In the genomic region with DNA sequence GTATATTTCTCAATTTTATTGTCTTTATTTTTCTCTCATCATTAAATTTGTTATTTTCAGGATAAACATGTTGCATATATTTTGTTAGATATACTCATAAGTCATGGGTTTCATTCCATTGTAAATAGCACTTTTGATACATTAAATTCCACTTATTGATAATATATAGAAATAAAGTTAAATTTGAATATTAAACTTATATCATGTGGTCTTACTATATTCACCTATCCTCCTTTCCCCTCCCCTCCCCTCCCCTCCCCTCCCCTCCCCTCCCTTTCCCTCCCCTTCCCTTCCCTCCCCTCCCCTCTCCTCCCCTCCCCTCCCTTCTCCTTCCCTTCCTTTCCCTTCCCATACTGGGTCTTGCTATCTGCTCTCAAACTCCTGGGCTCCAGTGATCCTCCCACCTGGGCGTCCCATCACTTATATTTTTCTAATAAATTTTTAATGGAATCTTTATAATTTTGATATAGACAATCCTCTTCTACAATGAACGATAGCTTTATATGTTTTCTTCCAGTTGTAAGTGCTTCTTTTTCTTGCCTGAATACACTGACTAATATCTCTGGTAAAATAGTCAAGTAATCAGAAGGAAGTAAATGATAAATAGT, we compare ENCODE assay signal across 27 cellular contexts.
"Had no signal": no experiment of that assay in that cellular context is flagged by ENCODE, and none has a peak within 500 bp of the region (broad histone marks: within the 10 kb centered on the region; RNA-seq: fewer than 3 reads in every experiment).

No MANE protein-coding gene starts in this region.

- H3K27me3 ChIP-seq: stomach, suprapubic skin, testis, thyroid gland, tibial artery, tibial nerve, transverse colon, upper lobe of left lung, upper lobe of right lung, uterus, vagina had no signal

- H3K9me3 ChIP-seq: stomach, suprapubic skin, testis, thoracic aorta, thyroid gland, tibial artery, tibial nerve, upper lobe of left lung, upper lobe of right lung, uterus, vagina had no signal

- ATAC-seq: stimulated activated effector memory CD8-positive, alpha-beta T cell treated with anti-CD3 and anti-CD28 coated beads, Interleukin-12 subunit alpha, Interleukin-12 subunit beta, amount 100 ng/mL, for 72 hours; stimulated activated memory B cell treated with anti-CD40 and anti-IgM and Interleukin-4, amounts not matched to agents 10 μg/mL and 1 μg/mL and 100 μg/mL, for 72 hours; stimulated activated naive B cell treated with anti-CD40 and anti-IgM and Interleukin-4, amounts not matched to agents 10 μg/mL and 1 μg/mL and 100 μg/mL, for 72 hours; stimulated activated naive CD8-positive, alpha-beta T cell treated with anti-CD3 and anti-CD28 coated beads, Interleukin-15, amount 100 ng/mL, for 72 hours; stimulated activated naive CD8-positive, alpha-beta T cell treated with anti-CD3 and anti-CD28 coated beads, Interleukin-15, Interleukin-2, amounts not matched to agents 100 U/mL and 50 U/mL, for 24 hours; upper lobe of right lung had no signal

- H3K4me1 ChIP-seq: stomach, suprapubic skin, testis, thyroid gland, tibial artery, tibial nerve, transverse colon, upper lobe of left lung, upper lobe of right lung, uterus, vagina had no signal

- H3K36me3 ChIP-seq: stomach, suprapubic skin, thoracic aorta, thyroid gland, tibial artery, tibial nerve, transverse colon, upper lobe of left lung, upper lobe of right lung, uterus, vagina had no signal

- H3K4me3 ChIP-seq: stomach, suprapubic skin, testis, thoracic aorta, thyroid gland, tibial artery, tibial nerve, transverse colon, upper lobe of left lung, upper lobe of right lung, uterus, vagina had no signal

- H3K27ac ChIP-seq: stomach, suprapubic skin, testis, thoracic aorta, thyroid gland, tibial artery, tibial nerve, transverse colon, upper lobe of left lung, upper lobe of right lung, uterus, vagina had no signal

- DNase-seq: stimulated activated CD4-positive, alpha-beta T cell treated with anti-CD3 and anti-CD28 coated beads, Interleukin-2, amount 100 ng/mL, for 48 hours; stimulated activated CD4-positive, alpha-beta T cell treated with anti-CD3 and anti-CD28 coated beads, Interleukin-4, amount 100 ng/mL, for 1 hour; stimulated activated CD4-positive, alpha-beta T cell treated with anti-CD3 and anti-CD28 coated beads, Interleukin-4, amount 100 ng/mL, for 24 hours; stimulated activated CD4-positive, alpha-beta T cell treated with anti-CD3 and anti-CD28 coated beads, Interleukin-4, amount 100 ng/mL, for 4 hours; stimulated activated CD8-positive, alpha-beta memory T cell treated with anti-CD3 and anti-CD28 coated beads, Interleukin-4, amount 100 ng/mL, for 48 hours; stimulated activated naive B cell treated with anti-CD40 and anti-IgM and Interleukin-4, amounts not matched to agents 10 μg/mL and 1 μg/mL and 100 μg/mL, for 72 hours; stimulated activated naive CD4-positive, alpha-beta T cell; stimulated activated naive CD4-positive, alpha-beta T cell treated with Interleukin-2 at 50 U/mL for 16 hours; stimulated activated naive CD8-positive, alpha-beta T cell treated with anti-CD3 and anti-CD28 coated beads, Interleukin-15, amount 100 ng/mL, for 72 hours; stimulated activated naive CD8-positive, alpha-beta T cell treated with anti-CD3 and anti-CD28 coated beads, Interleukin-15, Interleukin-2, amounts not matched to agents 100 U/mL and 50 U/mL, for 24 hours; stomach; substantia nigra; testis; thyroid gland; tibial artery; transverse colon; trophoblast cell; upper lobe of left lung; upper lobe of right lung; uterus had no signal

- FAIRE-seq: urothelium cell line had no signal
